In the genomic region with DNA sequence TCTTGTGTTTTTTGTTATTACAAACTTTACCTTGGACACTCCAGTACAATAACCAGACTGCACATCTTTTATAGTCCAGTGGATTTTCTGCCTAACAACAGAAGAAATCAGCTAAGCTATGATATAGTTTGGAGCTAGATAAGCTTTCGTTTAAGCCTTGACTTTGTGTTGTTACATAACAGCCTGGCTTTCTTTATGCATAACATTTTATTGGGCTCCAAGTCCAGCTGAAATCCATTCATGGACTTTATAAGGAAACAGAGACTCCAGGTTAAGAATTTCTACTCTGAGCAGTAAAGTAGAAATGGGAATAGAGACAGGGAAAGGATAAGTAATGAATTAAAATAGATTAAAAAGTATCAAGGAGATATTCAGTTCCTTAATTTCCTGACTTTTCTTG, we compare ENCODE assay signal across 16 cellular contexts. TPM values are rescaled to one million over a fixed set of nuclear protein-coding genes. Genes with fewer than 3 reads are reported as not detected.
DNase-seq lines count a peak whose midpoint lies in the region; ATAC-seq, FAIRE-seq and TF ChIP-seq lines count a peak whose summit lies in the region.
"Had no signal": no experiment of that assay in that cellular context is flagged by ENCODE, and none has a peak within 500 bp of the region (broad histone marks: within the 10 kb centered on the region; RNA-seq: fewer than 3 reads in every experiment).

No MANE protein-coding gene starts in this region.

- peak; percentile 84 for FAIRE-seq in pancreas (lab: Jason Lieb, UNC)
- FAIRE-seq: H54 had no signal

- no peaks in the 10 kb centered on the region for H3K27me3 ChIP-seq in breast epithelium
- H3K27me3 ChIP-seq in mammary epithelial cell (ENCODE audit: insufficient read depth, low read length), result no peaks in the 10 kb centered on the region
- no peaks in the 10 kb centered on the region for H3K27me3 ChIP-seq in pancreas
- H3K27me3 ChIP-seq in smooth muscle cell (ENCODE audit: low read depth), result no peaks in the 10 kb centered on the region

- ATAC-seq in pancreas (no peak), GM19452 (IDR thresholded peaks at IDR 0.05; ENCODE audit: unreplicated experiment) (no peak)
- ATAC-seq: CD8-positive, alpha-beta T cell; HCT116 had no signal

- H3K9me3 ChIP-seq in breast epithelium, result no peaks in the 10 kb centered on the region
- no peaks in the 10 kb centered on the region for H3K9me3 ChIP-seq in mammary epithelial cell (replicated peaks; ENCODE audit: insufficient read depth, low read length)
- H3K9me3 ChIP-seq in pancreas, result no peaks in the 10 kb centered on the region
- H3K9me3 ChIP-seq in smooth muscle cell (replicated peaks; ENCODE audit: low read depth), result no peaks in the 10 kb centered on the region

- dilution Hi-C loops in mammary epithelial cell (cut with HindIII; ENCODE audit: low sequenced_read_pairs), result no loop called here

- H3K4me2 ChIP-seq in mammary epithelial cell (ENCODE audit: insufficient read depth, low read depth, low read length), result no peak overlapping the region
- H3K4me2 ChIP-seq in smooth muscle cell, result no peak overlapping the region

- DNase-seq in breast epithelium (ENCODE audit: low spot score in 2 of 2) (no peak), mammary epithelial cell (no peak), pancreas (no peak), smooth muscle cell (lab: John Stamatoyannopoulos, UW; ENCODE audit: unreplicated experiment) (no peak), T1000 (lab: John Stamatoyannopoulos, UW) (no peak)
- DNase-seq in activated CD4-positive, alpha-beta T cell treated with anti-CD3 and anti-CD28 coated beads, Interleukin-2, amount 10 ng/mL, durations not matched to agents 7 days and 5 days, result no peak
- DNase-seq: CD8-positive, alpha-beta T cell; COR-L47; GF-D8; GM23248 had no signal

- H4K20me1 ChIP-seq in mammary epithelial cell (ENCODE audit: insufficient read depth, low read length) (no peaks in the 10 kb centered on the region), smooth muscle cell (ENCODE audit: low read depth) (no peaks in the 10 kb centered on the region)

- peaks cover 9% of the 10 kb centered on the region for H3F3A ChIP-seq in smooth muscle cell (ENCODE audit: low read depth)

- in situ Hi-C loops in mammary epithelial cell (cut with MboI; ENCODE audit: low sequenced_read_pairs in 2 of 2), result no loop called here

- H3K4me1 Mint-ChIP-seq in activated CD4-positive, alpha-beta T cell treated with anti-CD3 and anti-CD28 coated beads, Interleukin-2, amount 10 ng/mL, durations not matched to agents 7 days and 5 days, result no peaks in the 10 kb centered on the region
- H3K4me1 Mint-ChIP-seq: CD14-positive monocyte had no signal

- TF ChIP-seq POLR2A in breast epithelium (IDR thresholded peaks at IDR 0.05), result no peak

- intact Hi-C loops in breast epithelium (cut with DNase I; ENCODE audit: low total_unique reads) (no loop called here), mammary epithelial cell (cut with micrococcal nuclease) (no loop called here), pancreas (cut with DNase I) (no loop called here)

- H3K36me3 ChIP-seq in breast epithelium (no peaks in the 10 kb centered on the region), mammary epithelial cell (ENCODE audit: insufficient read depth, low read length) (no peaks in the 10 kb centered on the region), pancreas (no peaks in the 10 kb centered on the region), smooth muscle cell (ENCODE audit: low read depth) (no peaks in the 10 kb centered on the region)

- H3K9ac ChIP-seq in mammary epithelial cell (ENCODE audit: insufficient read depth, low read length) (no peak overlapping the region), smooth muscle cell (ENCODE audit: low read depth) (no peak overlapping the region)
- H3K9ac ChIP-seq: GM23248 had no signal

- H3K27ac ChIP-seq in breast epithelium (peak overlapping the region; percentile 30 to 62), mammary epithelial cell (ENCODE audit: insufficient read depth, low read depth, low read length) (no peak overlapping the region), pancreas (no peak overlapping the region), smooth muscle cell (ENCODE audit: low read depth) (peak overlapping the region; percentile 2)
- H3K27ac ChIP-seq: 22Rv1, GM23248, HL-60 had no signal

- POLR2A ChIA-PET in activated CD4-positive, alpha-beta T cell treated with anti-CD3 and anti-CD28 coated beads, Interleukin-2, amount 10 ng/mL, durations not matched to agents 7 days and 5 days (lab: Charles Lee), result no interaction called here

- H3K27me3 Mint-ChIP-seq in activated CD4-positive, alpha-beta T cell treated with anti-CD3 and anti-CD28 coated beads, Interleukin-2, amount 10 ng/mL, durations not matched to agents 7 days and 5 days, result no peaks in the 10 kb centered on the region

- BruUV-seq in mammary epithelial cell (replicated peaks; lab: Mats Ljungman, UMichigan), result no TSS peak

- H3K4me3 Mint-ChIP-seq in activated CD4-positive, alpha-beta T cell treated with anti-CD3 and anti-CD28 coated beads, Interleukin-2, amount 10 ng/mL, durations not matched to agents 7 days and 5 days, result no peak overlapping the region
- H3K4me3 Mint-ChIP-seq: CD14-positive monocyte; CD8-positive, alpha-beta T cell had no signal

- WGBS in mammary epithelial cell (ENCODE audit: low coverage, missing lambda C conversion rate), result 60% methylated on average over 1 of the region's 1 CpG
- WGBS in pancreas, 2 donors, result 11 to 21% methylated on average over 1 of the region's 1 CpG
- WGBS in smooth muscle cell (ENCODE audit: low lambda C conversion rate), result 25% methylated on average over 1 of the region's 1 CpG

- no peaks in the 10 kb centered on the region for H3K4me1 ChIP-seq in breast epithelium
- H3K4me1 ChIP-seq in mammary epithelial cell (ENCODE audit: insufficient read depth, low read length), result no peaks in the 10 kb centered on the region
- H3K4me1 ChIP-seq in pancreas, result no peaks in the 10 kb centered on the region
- peaks cover 17% of the 10 kb centered on the region for H3K4me1 ChIP-seq in smooth muscle cell (ENCODE audit: low read depth)

- TF ChIP-seq CTCF in breast epithelium (IDR thresholded peaks at IDR 0.05), result no peak
- TF ChIP-seq CTCF in mammary epithelial cell (conservative IDR thresholded peaks at IDR 0.05 in 1 of 2, IDR thresholded peaks at IDR 0.05 in 1 of 2; ENCODE audit: extremely low read depth in 1 of 2, insufficient read depth in 1 of 2, low read depth in 1 of 2, low read length in 2 of 2), result no peak
- no peak for TF ChIP-seq CTCF in pancreas (IDR thresholded peaks at IDR 0.05)
- no peak for TF ChIP-seq CTCF in smooth muscle cell (IDR thresholded peaks at IDR 0.05; ENCODE audit: borderline replicate concordance, insufficient read depth, poor library complexity, severe bottlenecking)

- H3K4me3 ChIP-seq in breast epithelium (no peak overlapping the region), mammary epithelial cell (replicated peaks in 1 of 3; ENCODE audit: insufficient read depth in 1 of 3, low read depth in 2 of 3, low read length in 3 of 3) (no peak overlapping the region), pancreas (no peak overlapping the region), smooth muscle cell (no peak overlapping the region)
- H3K4me3 ChIP-seq: GM23248 had no signal

- H3K36me3 Mint-ChIP-seq in activated CD4-positive, alpha-beta T cell treated with anti-CD3 and anti-CD28 coated beads, Interleukin-2, amount 10 ng/mL, durations not matched to agents 7 days and 5 days (ENCODE audit: low read depth), result no peaks in the 10 kb centered on the region
- H3K36me3 Mint-ChIP-seq: CD14-positive monocyte; CD8-positive, alpha-beta T cell had no signal

- CTCF ChIA-PET in mammary epithelial cell (lab: Charles Lee; ENCODE audit: low non-redundant PET), result no interaction called here
- CTCF ChIA-PET in activated CD4-positive, alpha-beta T cell treated with anti-CD3 and anti-CD28 coated beads, Interleukin-2, amount 10 ng/mL, durations not matched to agents 7 days and 5 days (lab: Charles Lee), result no interaction called here

- no peak overlapping the region for H3K27ac Mint-ChIP-seq in activated CD4-positive, alpha-beta T cell treated with anti-CD3 and anti-CD28 coated beads, Interleukin-2, amount 10 ng/mL, durations not matched to agents 7 days and 5 days
- H3K27ac Mint-ChIP-seq: CD14-positive monocyte; CD8-positive, alpha-beta T cell had no signal

- no peaks in the 10 kb centered on the region for H3K9me3 Mint-ChIP-seq in activated CD4-positive, alpha-beta T cell treated with anti-CD3 and anti-CD28 coated beads, Interleukin-2, amount 10 ng/mL, durations not matched to agents 7 days and 5 days
- H3K9me3 Mint-ChIP-seq: CD8-positive, alpha-beta T cell had no signal

- H3K79me2 ChIP-seq in mammary epithelial cell (ENCODE audit: insufficient read depth, low read length), result no peaks in the 10 kb centered on the region
- peaks cover 28% of the 10 kb centered on the region for H3K79me2 ChIP-seq in smooth muscle cell (ENCODE audit: low read depth)

- H2AFZ ChIP-seq in mammary epithelial cell (ENCODE audit: low read depth, low read length) (no peak overlapping the region), smooth muscle cell (ENCODE audit: low read depth) (peak overlapping the region; percentile 72)
- H2AFZ ChIP-seq: GM23248 had no signal

RNA-seq across cellular contexts. Expression of a gene that starts 3.6 kb away (rescaled TPM):
- total RNA-seq in breast epithelium, result 1,000 to 10,000 TPM; 1,081 to 4,374 (median 1,702) TPM
- total RNA-seq in mammary epithelial cell, result 1 to 10 TPM in 1 of 2 donors, under 1 TPM in 1; 0.75 to 3.2 TPM
- 11.4 TPM for polyA plus RNA-seq in mammary epithelial cell
- not detected for polyA minus RNA-seq in mammary epithelial cell
- total RNA-seq in pancreas, result 100 to 1,000 TPM in 3 of 6 donors, 10 to 100 TPM in 3; 28.9 to 217 (median 99.9) TPM
- polyA plus RNA-seq in pancreas, result 10 to 100 TPM; 41.1 to 54.5 TPM
- 1,657 and 1,844 TPM in 2 replicates for total RNA-seq in smooth muscle cell
- 1,043 and 1,354 TPM in 2 replicates for polyA plus RNA-seq in smooth muscle cell
- not detected for total RNA-seq in activated CD4-positive, alpha-beta T cell treated with anti-CD3 and anti-CD28 coated beads, Interleukin-2, amount 10 ng/mL, durations not matched to agents 7 days and 5 days
- total RNA-seq: CD8-positive, alpha-beta T cell had no signal
- polyA plus RNA-seq: CD14-positive monocyte had no signal

Comparison
In these comparisons a context has a peak if more than half of its experiments do, and no peak if none do; other contexts are left out.
1. H3K27ac ChIP-seq: peak in breast epithelium (2 of 2) and smooth muscle cell (single experiment); none in mammary epithelial cell (single experiment) and pancreas (0 of 4).
2. RNA of a gene that starts 3.6 kb away (total RNA-seq): 1,081 to 4,374 TPM in breast epithelium, 1,657 to 1,844 TPM in smooth muscle cell and 28.9 to 217 TPM in pancreas; 0.75 to 3.2 TPM in mammary epithelial cell and not detected in activated CD4-positive, alpha-beta T cell treated with anti-CD3 and anti-CD28 coated beads, Interleukin-2, amount 10 ng/mL, durations not matched to agents 7 days and 5 days; every median in the first group is over 4 times any median in the second.